17 cellular contexts compared by ENCODE assay signal in the genomic region with DNA sequence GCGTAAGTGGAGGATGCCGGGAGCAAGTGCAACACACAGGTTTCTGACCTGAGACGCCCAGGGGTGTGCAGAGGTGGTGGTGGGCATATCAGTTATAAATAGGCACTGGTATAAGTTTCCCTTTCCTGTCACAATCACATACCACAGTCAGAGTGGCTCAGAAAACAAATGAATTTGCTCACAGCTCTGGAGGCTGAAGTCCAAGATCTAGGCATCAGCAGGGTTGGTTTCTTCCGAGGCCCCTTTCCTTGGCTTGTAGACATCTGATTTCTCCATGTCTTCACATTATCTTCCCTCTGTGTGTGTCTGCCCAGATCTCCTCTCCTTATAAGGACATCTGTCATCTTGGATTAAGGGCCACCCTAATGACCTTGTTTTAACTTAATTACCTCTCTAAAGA.
DNase-seq lines count a peak whose midpoint lies in the region; ATAC-seq and TF ChIP-seq lines count a peak whose summit lies in the region.
"Had no signal": no experiment of that assay in that cellular context is flagged by ENCODE, and none has a peak within 500 bp of the region (broad histone marks: within the 10 kb centered on the region; RNA-seq: fewer than 3 reads in every experiment).

No MANE protein-coding gene starts in this region.

- peaks cover 0 to 3% of the 10 kb centered on the region in 2 donors for H3K36me3 ChIP-seq in vagina
- no peaks in the 10 kb centered on the region for H3K36me3 ChIP-seq in HAP-1 (replicated peaks)
- H3K36me3 ChIP-seq: BE2C had no signal

- peaks cover 10% of the 10 kb centered on the region for H3K9me3 ChIP-seq in vagina
- H3K9me3 ChIP-seq in HAP-1, result peaks cover 12% of the 10 kb centered on the region

- peak; percentile 33 for DNase-seq in activated effector memory CD4-positive, alpha-beta T cell treated with anti-CD3 and anti-CD28 coated beads, Interleukin-2, amount 50 U/mL, for 16 hours
- DNase-seq in activated effector memory CD4-positive, alpha-beta T cell treated with Interleukin-2 at 50 U/mL for 16 hours, result no peak
- DNase-seq in NCI-H82 treated with DMSO at 0.1 percent for 48 hours (lab: John Stamatoyannopoulos, UW; ENCODE audit: unreplicated experiment) (peak; percentile 73), endothelial cell (ENCODE audit: low spot score) (no peak), vagina (ENCODE audit: extremely low spot score in 2 of 2) (peak; percentile 14 to 18), HAP-1 (ENCODE audit: low spot score in 2 of 2) (no peak)
- DNase-seq: BE2C; CD4-positive, CD25-positive, alpha-beta regulatory T cell; EL; GM23248; NCI-H1092 treated with DMSO at 0.1 percent for 48 hours; NCI-H2081 treated with DMSO at 0.1 percent for 48 hours; NCI-H446 treated with DMSO at 0.1 percent for 48 hours; NCI-H748 treated with DMSO at 0.1 percent for 48 hours; SHP77 treated with DMSO at 0.1 percent for 48 hours had no signal

- H3K27ac Mint-ChIP-seq in endothelial cell (ENCODE audit: unreplicated experiment), result no peak overlapping the region
- H3K27ac Mint-ChIP-seq: CD4-positive, CD25-positive, alpha-beta regulatory T cell had no signal

- H3K27me3 ChIP-seq in vagina (no peaks in the 10 kb centered on the region), HAP-1 (ENCODE audit: low read depth) (0 out of 2 replicates have a peak, but pooled peaks cover 5% of the 10 kb centered on the region)
- H3K27me3 ChIP-seq: BE2C had no signal

- H3K4me3 ChIP-seq in vagina, result no peak overlapping the region
- H3K4me3 ChIP-seq in HAP-1, result no peak overlapping the region
- H3K4me3 ChIP-seq: GM12878, GM23248 had no signal

- no peak for TF ChIP-seq POLR2A in vagina (IDR thresholded peaks at IDR 0.05)

- peak overlapping the region; percentile 56 for H3K4me3 Mint-ChIP-seq in endothelial cell (ENCODE audit: unreplicated experiment)
- H3K4me3 Mint-ChIP-seq: CD4-positive, CD25-positive, alpha-beta regulatory T cell had no signal

- H3K4me1 ChIP-seq in vagina (no peaks in the 10 kb centered on the region), HAP-1 (no peaks in the 10 kb centered on the region)
- H3K4me1 ChIP-seq: BE2C had no signal

- no peaks in the 10 kb centered on the region for H3K4me1 Mint-ChIP-seq in endothelial cell (ENCODE audit: unreplicated experiment)
- H3K4me1 Mint-ChIP-seq: CD4-positive, CD25-positive, alpha-beta regulatory T cell had no signal

- ATAC-seq in HG02798 (IDR thresholded peaks at IDR 0.05; ENCODE audit: poor library complexity, unreplicated experiment), result no peak
- ATAC-seq: GM12878 had no signal

- no peak for TF ChIP-seq CTCF in endothelial cell (IDR thresholded peaks at IDR 0.05; ENCODE audit: unreplicated experiment)
- TF ChIP-seq CTCF in vagina (IDR thresholded peaks at IDR 0.05), result no peak

- intact Hi-C loops in vagina (cut with DNase I), result loop anchor here (10.0 kb wide), 1 partner anchor 507 kb away; a partner anchor contains a TSS

- peaks cover 8% of the 10 kb centered on the region for H3K36me3 Mint-ChIP-seq in endothelial cell (ENCODE audit: low read depth, unreplicated experiment)
- H3K36me3 Mint-ChIP-seq: CD4-positive, CD25-positive, alpha-beta regulatory T cell had no signal

- no peak overlapping the region for H3K27ac ChIP-seq in vagina
- H3K27ac ChIP-seq: GM23248 had no signal

- in situ Hi-C loops in HAP-1 (cut with MboI; ENCODE audit: low sequenced_read_pairs), result no loop called here

- H3K9me3 Mint-ChIP-seq in endothelial cell (ENCODE audit: unreplicated experiment), result peaks cover 4% of the 10 kb centered on the region

- H3K27me3 Mint-ChIP-seq in endothelial cell (ENCODE audit: unreplicated experiment), result peaks cover 5% of the 10 kb centered on the region

Comparison
In these comparisons a context has a peak if more than half of its experiments do, and no peak if none do; other contexts are left out.
1. DNase-seq: peak in activated effector memory CD4-positive, alpha-beta T cell treated with anti-CD3 and anti-CD28 coated beads, Interleukin-2, amount 50 U/mL, for 16 hours (single experiment), NCI-H82 treated with DMSO at 0.1 percent for 48 hours (single experiment) and vagina (2 of 2); none in activated effector memory CD4-positive, alpha-beta T cell treated with Interleukin-2 at 50 U/mL for 16 hours (single experiment), endothelial cell (single experiment) and HAP-1 (0 of 2).